34 cellular contexts compared by ENCODE assay signal in the genomic region with DNA sequence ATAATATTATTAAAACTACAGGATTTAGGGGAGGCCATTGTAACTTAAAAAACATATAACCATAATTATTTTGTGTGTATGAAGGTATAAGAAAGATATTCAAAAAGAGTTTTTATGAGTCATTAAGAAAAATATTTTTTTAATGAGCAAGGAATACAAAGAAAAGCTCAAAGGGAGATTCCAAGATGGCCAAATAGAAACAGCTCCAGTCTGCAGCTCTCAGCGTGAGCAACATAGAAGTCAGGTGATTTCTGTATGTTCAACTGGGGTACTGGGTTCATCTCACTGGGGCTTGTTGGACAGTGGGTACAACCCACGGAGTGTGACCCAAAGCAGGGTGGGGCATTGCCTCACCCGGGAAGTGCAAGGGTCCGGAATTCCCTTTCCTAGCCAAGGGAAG.
"Had no signal": no experiment of that assay in that cellular context is flagged by ENCODE, and none has a peak within 500 bp of the region (broad histone marks: within the 10 kb centered on the region; RNA-seq: fewer than 3 reads in every experiment).

No MANE protein-coding gene starts in this region.

- DNase-seq: activated CD4-positive, alpha-beta memory T cell treated with anti-CD3 and anti-CD28 coated beads, Interleukin-2, amount 10 ng/mL, durations not matched to agents 7 days and 5 days; activated CD4-positive, alpha-beta T cell treated with anti-CD3 and anti-CD28 coated beads for 1 hour; activated CD4-positive, alpha-beta T cell treated with anti-CD3 and anti-CD28 coated beads for 48 hours; activated CD4-positive, CD25-positive, alpha-beta regulatory T cell; activated CD8-positive, alpha-beta memory T cell treated with anti-CD3 and anti-CD28 coated beads for 24 hours; activated CD8-positive, alpha-beta memory T cell treated with anti-CD3 and anti-CD28 coated beads, Interleukin-2, amount 10 ng/mL, durations not matched to agents 7 days and 5 days; activated CD8-positive, alpha-beta memory T cell treated with anti-CD3 and anti-CD28 coated beads, Interleukin-2, amount 50 U/mL, for 48 hours; activated effector memory CD4-positive, alpha-beta T cell treated with Interleukin-2 at 50 U/mL for 16 hours; activated naive CD4-positive, alpha-beta T cell treated with anti-CD3 and anti-CD28 coated beads, Interleukin-2, amount 10 ng/mL, durations not matched to agents 7 days and 5 days; activated naive CD8-positive, alpha-beta T cell treated with anti-CD3 and anti-CD28 coated beads, Interleukin-2, amount 50 U/mL, for 24 hours; activated T-cell treated with anti-CD3 and anti-CD28 coated beads, Interleukin-2, amount 50 U/mL, for 48 hours; amniotic stem cell; aorta; caudate nucleus; cerebellar nuclear complex; NCI-H1105; NCI-H1417 treated with DMSO at 0.1 percent for 48 hours; NCI-H1694; NCI-H1930; NCI-H2081 treated with DMSO at 0.1 percent for 48 hours; NCI-H226; NCI-H446 treated with DMSO at 0.1 percent for 48 hours; NCI-H524 treated with DMSO at 0.1 percent for 48 hours; NK-92 treated with Interleukin-12 subunit alpha and Interleukin-12 subunit beta, amount 100 ng/mL, for 24 hours; PC-3; Peyer's patch; RPMI8226; SIG-M5; T-cell; T-helper 2 cell; T1000; WERI-Rb-1 had no signal

- H3K36me3 ChIP-seq: Peyer's patch, WERI-Rb-1 had no signal

- H3K4me3 ChIP-seq: K562, Peyer's patch had no signal

- H3K9me3 ChIP-seq: Peyer's patch had no signal

- ATAC-seq: activated CD8-positive, alpha-beta memory T cell treated with anti-CD3 and anti-CD28 coated beads, Interleukin-2, amount 10 ng/mL, durations not matched to agents 7 days and 5 days; activated naive CD8-positive, alpha-beta T cell treated with anti-CD3 and anti-CD28 coated beads, Interleukin-2, amount 50 U/mL, for 24 hours; K562; PC-3; SK-N-SH treated with all-trans-retinoic acid at 6 μM for 48 hours; T-cell had no signal

- H3K27ac ChIP-seq: Peyer's patch, WERI-Rb-1 had no signal

- H3K27me3 ChIP-seq: Peyer's patch had no signal

- H3K4me1 ChIP-seq: Peyer's patch had no signal
